Comparison of ENCODE assay signal across 14 cellular contexts in the genomic region with DNA sequence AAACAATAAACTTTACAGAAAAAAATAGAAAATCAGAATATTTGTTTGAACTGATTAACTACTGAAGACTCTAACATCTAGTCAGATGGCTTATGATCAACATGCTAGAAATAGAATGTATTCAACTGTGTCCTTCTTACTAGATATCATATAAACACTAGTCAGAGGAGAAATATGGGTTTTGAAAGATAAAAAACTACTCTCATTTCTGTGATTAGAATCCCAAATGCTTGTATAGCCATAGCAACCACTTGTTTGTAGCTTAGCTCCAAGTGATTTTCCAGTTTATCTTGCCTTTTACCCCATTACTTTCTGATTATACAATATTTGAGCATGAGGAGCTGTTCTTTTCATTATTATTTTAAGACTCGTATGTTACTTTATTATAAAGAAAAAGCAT.
"Had no signal": no experiment of that assay in that cellular context is flagged by ENCODE, and none has a peak within 500 bp of the region (broad histone marks: within the 10 kb centered on the region; RNA-seq: fewer than 3 reads in every experiment).

No MANE protein-coding gene starts in this region.

- DNase-seq: activated CD4-positive, alpha-beta T cell treated with anti-CD3 and anti-CD28 coated beads, Interleukin-2, amount 10 ng/mL, durations not matched to agents 24 days and 14 days; activated CD4-positive, CD25-positive, alpha-beta regulatory T cell; activated CD8-positive, alpha-beta memory T cell treated with anti-CD3 and anti-CD28 coated beads, Interleukin-2, amount 50 U/mL, for 4 hours; activated CD8-positive, alpha-beta T cell treated with anti-CD3 and anti-CD28 coated beads, Interleukin-2, amount 10 ng/mL, durations not matched to agents 7 days and 5 days; activated effector memory CD4-positive, alpha-beta T cell treated with anti-CD3 and anti-CD28 coated beads, Interleukin-2, amount 50 U/mL, for 16 hours; activated T-cell treated with anti-CD3 and anti-CD28 coated beads, Interleukin-2, amount 50 U/mL, for 48 hours; foreskin melanocyte; heart left ventricle; left cardiac atrium; T-helper 2 cell; thyroid gland had no signal

- H3K4me1 ChIP-seq: thyroid gland had no signal

- H3K9me3 ChIP-seq: heart left ventricle, thyroid gland had no signal

- H3K4me3 ChIP-seq: heart left ventricle, lung, thyroid gland had no signal

- H3K27me3 ChIP-seq: heart left ventricle, thyroid gland had no signal

- H3K27ac ChIP-seq: thyroid gland had no signal

- ATAC-seq: activated CD8-positive, alpha-beta T cell treated with anti-CD3 and anti-CD28 coated beads, Interleukin-2, amount 10 ng/mL, durations not matched to agents 7 days and 5 days; esophagus mucosa; stimulated activated memory B cell treated with anti-CD40 and anti-IgM and Interleukin-4, amounts not matched to agents 10 μg/mL and 1 μg/mL and 100 μg/mL, for 72 hours had no signal
